In genomic region chr16:96935-97381, GRCh38 we compare ENCODE assay signal across 8 cellular contexts. TPM values are rescaled to one million over a fixed set of nuclear protein-coding genes. Genes with fewer than 3 reads are reported as not detected.
DNase-seq lines count a peak whose midpoint lies in the region; ATAC-seq and TF ChIP-seq lines count a peak whose summit lies in the region.

No MANE protein-coding gene starts in this region.

- H3K4me1 Mint-ChIP-seq in activated naive CD8-positive, alpha-beta T cell treated with anti-CD3 and anti-CD28 coated beads for 36 hours = no peaks in the 10 kb centered on the region

- no peaks in the 10 kb centered on the region for H3K9me3 ChIP-seq in DOHH2 (ENCODE audit: control insufficient read depth, insufficient read depth, low read length)
- no peaks in the 10 kb centered on the region for H3K9me3 ChIP-seq in cardiac muscle cell (ENCODE audit: low read depth)
- H3K9me3 ChIP-seq in psoas muscle = no peaks in the 10 kb centered on the region

- intact Hi-C loops in psoas muscle (cut with DNase I) = loop anchor here (1.0 to 2.0 kb wide), 2 partner anchors 30 to 32 kb away; no protein-coding TSS in a partner anchor

- no peaks in the 10 kb centered on the region for H3F3A ChIP-seq in DOHH2 (ENCODE audit: control insufficient read depth, insufficient read depth)

- H3K27me3 Mint-ChIP-seq in activated naive CD8-positive, alpha-beta T cell treated with anti-CD3 and anti-CD28 coated beads for 36 hours = no peaks in the 10 kb centered on the region

- H3K36me3 ChIP-seq in DOHH2 (ENCODE audit: control insufficient read depth, low read length) (peaks cover 19% of the 10 kb centered on the region), H7 (replicated peaks; ENCODE audit: control insufficient read depth, insufficient read depth, low read length) (peaks cover 6% of the 10 kb centered on the region), cardiac muscle cell (no peaks in the 10 kb centered on the region), psoas muscle (ENCODE audit: insufficient read depth in 1 of 2, low read depth in 1 of 2) (peaks cover 0 to 25% of the 10 kb centered on the region in 2 donors)

- DNase-seq in H7 (peak; percentile 99), NCI-H1092 treated with DMSO at 0.1 percent for 48 hours (lab: John Stamatoyannopoulos, UW) (peak; percentile 85), SW 1271 (lab: John Stamatoyannopoulos, UW) (peak; percentile 41 to 62), cardiac muscle cell (ENCODE audit: low read depth in 1 of 2, low spot score in 1 of 2) (peak; percentile 89 to 90), psoas muscle (peak; percentile 93 to 97)
- DNase-seq in activated naive CD8-positive, alpha-beta T cell treated with anti-CD3 and anti-CD28 coated beads for 36 hours = peak; percentile 91

- no peaks in the 10 kb centered on the region for H3K79me2 ChIP-seq in DOHH2 (ENCODE audit: control insufficient read depth, low read length)

- H3K27ac ChIP-seq in DOHH2 (ENCODE audit: low read depth, low read length) = no peak overlapping the region
- H3K27ac ChIP-seq in cardiac muscle cell = no peak overlapping the region
- peak overlapping the region; percentile 44 for H3K27ac ChIP-seq in psoas muscle

- H3K4me3 Mint-ChIP-seq in activated naive CD8-positive, alpha-beta T cell treated with anti-CD3 and anti-CD28 coated beads for 36 hours = no peak overlapping the region

- H3K4me1 ChIP-seq in DOHH2 (ENCODE audit: control insufficient read depth, low read length) (peaks cover 6% of the 10 kb centered on the region; the same call in 1 of the 2 replicates), cardiac muscle cell (ENCODE audit: low read depth) (no peaks in the 10 kb centered on the region), psoas muscle (peaks cover 37% of the 10 kb centered on the region)

- H3K27ac Mint-ChIP-seq in activated naive CD8-positive, alpha-beta T cell treated with anti-CD3 and anti-CD28 coated beads for 36 hours = no peak overlapping the region

- peak; percentile 100 for TF ChIP-seq CTCF in DOHH2 (IDR thresholded peaks at IDR 0.05; ENCODE audit: low read depth, low read length, poor library complexity, severe bottlenecking)
- peak; percentile 99 for TF ChIP-seq CTCF in cardiac muscle cell (IDR thresholded peaks at IDR 0.05; ENCODE audit: low read depth, low read length)
- TF ChIP-seq CTCF in psoas muscle (IDR thresholded peaks at IDR 0.05) = peak; percentile 99

- H3K27me3 ChIP-seq in DOHH2 (ENCODE audit: control insufficient read depth, low read length) (no peaks in the 10 kb centered on the region), H7 (ENCODE audit: control insufficient read depth, insufficient read depth, low read length) (no peaks in the 10 kb centered on the region), cardiac muscle cell (no peaks in the 10 kb centered on the region), psoas muscle (ENCODE audit: insufficient read depth in 3 of 3, low read length in 2 of 3) (no peaks in the 10 kb centered on the region)

- H3K4me2 ChIP-seq in DOHH2 (ENCODE audit: low read length) = no peak overlapping the region

- ATAC-seq in psoas muscle = peak; percentile 93 to 95 (median 94)
- no peak for ATAC-seq in GM19467 (IDR thresholded peaks at IDR 0.05; ENCODE audit: unreplicated experiment)

- no peaks in the 10 kb centered on the region for H4K20me1 ChIP-seq in DOHH2 (ENCODE audit: control insufficient read depth, insufficient read depth, low read depth, low read length)

- H3K4me3 ChIP-seq in DOHH2 (ENCODE audit: low read length) (no peak overlapping the region), H7 (ENCODE audit: insufficient read depth, low read depth, low read length) (no peak overlapping the region), cardiac muscle cell (no peak overlapping the region), psoas muscle (no peak overlapping the region)

- H3K9me3 Mint-ChIP-seq in activated naive CD8-positive, alpha-beta T cell treated with anti-CD3 and anti-CD28 coated beads for 36 hours = no peaks in the 10 kb centered on the region

- H3K36me3 Mint-ChIP-seq in activated naive CD8-positive, alpha-beta T cell treated with anti-CD3 and anti-CD28 coated beads for 36 hours = peaks cover 4% of the 10 kb centered on the region

- WGBS in psoas muscle, 3 donors = 5 to 16% (median 7%) methylated on average over 11 of the region's 11 CpGs

- no peaks in the 10 kb centered on the region for H3K9me2 ChIP-seq in DOHH2 (replicated peaks; ENCODE audit: control insufficient read depth, low read length)

RNA-seq across cellular contexts. Expression of gene MPG, which starts 18.9 kb away (rescaled TPM):
- 140 and 181 TPM in 2 replicates for total RNA-seq in H7 (2014; rRNA removed; shearing (Covaris generic))
- total RNA-seq in activated naive CD8-positive, alpha-beta T cell treated with anti-CD3 and anti-CD28 coated beads for 36 hours = 10 to 100 TPM; 51.6 to 56.7 TPM
- 90.2 and 135 TPM in 2 replicates for total RNA-seq in cardiac muscle cell
- 78.2 and 93.7 TPM in 2 replicates for polyA plus RNA-seq in cardiac muscle cell
- total RNA-seq in psoas muscle = 10 to 100 TPM; 23.0 to 43.1 (median 37.8) TPM
- polyA plus RNA-seq in psoas muscle = 10 to 100 TPM; 53.8 to 68.1 (median 57.7) TPM

RNA-seq across cellular contexts. Expression of gene RHBDF1, which starts 24.5 kb away (rescaled TPM):
- 38.2 and 42.5 TPM in 2 replicates for total RNA-seq in H7 (2014; rRNA removed; shearing (Covaris generic))
- under 1 TPM in 1 of 2 experiments, not detected in 1; 0.41 TPM for total RNA-seq in activated naive CD8-positive, alpha-beta T cell treated with anti-CD3 and anti-CD28 coated beads for 36 hours
- total RNA-seq in cardiac muscle cell (27.2 and 28.2 TPM in 2 replicates), psoas muscle (10 to 100 TPM in 3 of 4 donors, 1 to 10 TPM in 1; 9.0 to 24.8 (median 20.8) TPM)
- polyA plus RNA-seq in cardiac muscle cell (27.9 and 38.2 TPM in 2 replicates), psoas muscle (10 to 100 TPM; 11.4 to 22.2 (median 15.3) TPM)

RNA-seq across cellular contexts. Expression of gene NPRL3, which starts 41.5 kb away (rescaled TPM):
- 9.9 and 10.9 TPM in 2 replicates for total RNA-seq in H7 (2014; rRNA removed; shearing (Covaris generic))
- 10 to 100 TPM; 45.4 to 45.8 TPM for total RNA-seq in activated naive CD8-positive, alpha-beta T cell treated with anti-CD3 and anti-CD28 coated beads for 36 hours
- total RNA-seq in cardiac muscle cell (20.9 and 24.3 TPM in 2 replicates), psoas muscle (10 to 100 TPM; 21.2 to 31.2 (median 30.3) TPM)
- polyA plus RNA-seq in cardiac muscle cell (36.8 and 38.8 TPM in 2 replicates), psoas muscle (10 to 100 TPM; 13.9 to 23.7 (median 22.1) TPM)

RNA-seq across cellular contexts. Expression of gene SNRNP25, which starts 43.3 kb away (rescaled TPM):
- 39.5 and 52.9 TPM in 2 replicates for total RNA-seq in H7 (2014; rRNA removed; shearing (Covaris generic))
- total RNA-seq in activated naive CD8-positive, alpha-beta T cell treated with anti-CD3 and anti-CD28 coated beads for 36 hours = 100 to 1,000 TPM in 1 of 2 experiments, 10 to 100 TPM in 1; 98.4 to 103 TPM
- total RNA-seq in cardiac muscle cell (44.7 and 70.3 TPM in 2 replicates), psoas muscle (10 to 100 TPM; 40.0 to 62.0 (median 48.9) TPM)
- polyA plus RNA-seq in cardiac muscle cell (94.2 and 123 TPM in 2 replicates), psoas muscle (10 to 100 TPM; 65.3 to 82.2 (median 70.5) TPM)

RNA-seq across cellular contexts. Expression of gene POLR3K, which starts 43.5 kb away (rescaled TPM):
- total RNA-seq in H7 (2014; rRNA removed; shearing (Covaris generic)) = 11.0 and 13.5 TPM in 2 replicates
- total RNA-seq in activated naive CD8-positive, alpha-beta T cell treated with anti-CD3 and anti-CD28 coated beads for 36 hours = 10 to 100 TPM; 55.3 to 56.0 TPM
- total RNA-seq in cardiac muscle cell (6.7 and 7.1 TPM in 2 replicates), psoas muscle (10 to 100 TPM in 2 of 4 donors, 1 to 10 TPM in 2; 5.8 to 16.2 (median 9.0) TPM)
- polyA plus RNA-seq in cardiac muscle cell (28.7 and 29.6 TPM in 2 replicates), psoas muscle (10 to 100 TPM in 2 of 3 donors, 1 to 10 TPM in 1; 8.9 to 17.5 (median 11.7) TPM)

Comparison
In these comparisons a context has a peak if more than half of its experiments do, and no peak if none do; other contexts are left out.
1. RNA of gene RHBDF1, which starts 24.5 kb away (total RNA-seq): 38.2 to 42.5 TPM in H7, 27.2 to 28.2 TPM in cardiac muscle cell and 9.0 to 24.8 TPM in psoas muscle; 0.41 TPM in activated naive CD8-positive, alpha-beta T cell treated with anti-CD3 and anti-CD28 coated beads for 36 hours; every median in the first group is over 4 times any median in the second.
2. Peak in every context shown above with its lines, with median percentiles within 50 percentile points of each other: CTCF ChIP-seq and DNase-seq.